ENCODE assay signal across 8 cellular contexts in the genomic region with DNA sequence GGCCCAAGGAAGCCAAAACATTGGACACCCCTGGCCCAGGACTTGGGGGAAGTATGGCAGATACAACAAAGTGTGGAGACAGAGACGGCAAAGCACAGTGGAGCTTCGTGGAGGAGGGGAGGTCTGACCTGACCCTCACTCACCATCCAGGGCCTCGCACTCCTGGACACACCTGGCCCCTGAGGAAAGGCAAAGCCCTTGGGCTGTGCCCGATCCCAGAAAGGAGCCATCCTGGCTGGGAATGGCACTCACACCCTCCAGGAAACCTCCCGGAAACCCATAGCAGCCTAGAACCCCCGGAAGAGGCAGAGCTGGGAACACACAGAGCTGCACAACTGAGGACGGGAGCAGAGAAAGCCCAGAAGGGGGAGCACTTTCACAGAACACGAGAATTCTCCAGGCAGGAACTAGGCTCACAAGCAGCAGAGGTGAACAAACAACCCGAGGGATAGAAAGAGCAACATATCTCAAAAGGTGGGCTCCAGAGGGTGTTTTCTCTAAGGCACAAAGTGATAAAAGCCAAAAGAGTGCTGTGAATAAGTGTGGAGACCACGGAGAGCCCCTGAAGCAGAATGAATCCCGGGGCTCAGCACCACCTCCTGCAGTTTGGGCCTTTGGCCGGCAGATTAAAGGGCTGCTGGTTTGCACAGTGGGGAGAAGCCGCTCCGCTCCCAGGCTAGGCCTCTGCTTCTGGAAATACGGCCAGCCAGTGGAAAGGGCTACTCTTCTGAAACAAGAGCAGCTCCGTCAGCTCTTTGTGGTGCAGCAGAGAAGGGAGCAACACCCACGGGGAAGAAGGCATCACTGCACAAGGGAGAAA.
DNase-seq lines count a peak whose midpoint lies in the region; ATAC-seq and TF ChIP-seq lines count a peak whose summit lies in the region.

No MANE protein-coding gene starts in this region.

- H3K4me3 ChIP-seq in gastrocnemius medialis, result no peak overlapping the region
- no peak overlapping the region for H3K4me3 ChIP-seq in effector memory CD4-positive, alpha-beta T cell (ENCODE audit: insufficient read depth, low read depth, low read length, poor library complexity, severe bottlenecking)

- no peaks in the 10 kb centered on the region for H3K27me3 ChIP-seq in gastrocnemius medialis
- H3K27me3 ChIP-seq in effector memory CD4-positive, alpha-beta T cell (replicated peaks; ENCODE audit: control insufficient read depth, insufficient read depth, low read length, poor library complexity, severe bottlenecking), result no peaks in the 10 kb centered on the region

- TF ChIP-seq POLR2A in gastrocnemius medialis (IDR thresholded peaks at IDR 0.05), result no peak

- peaks cover 0 to 51% of the 10 kb centered on the region in 2 donors for H3K36me3 ChIP-seq in gastrocnemius medialis
- H3K36me3 ChIP-seq in effector memory CD4-positive, alpha-beta T cell (ENCODE audit: control insufficient read depth, insufficient read depth, low read length), result peaks cover 75% of the 10 kb centered on the region

- DNase-seq in stimulated activated naive CD8-positive, alpha-beta T cell treated with anti-CD3 and anti-CD28 coated beads, Interleukin-15, Interleukin-2, amounts not matched to agents 100 U/mL and 50 U/mL, for 24 hours, result peak; percentile 23
- no peak for DNase-seq in stimulated activated naive CD8-positive, alpha-beta T cell treated with anti-CD3 and anti-CD28 coated beads, Interleukin-15, amount 100 ng/mL, for 72 hours
- DNase-seq in NCI-H1930 (lab: John Stamatoyannopoulos, UW) (peak; percentile 49 to 55), astrocyte of the hippocampus (ENCODE audit: low read depth, low spot score) (peak; percentile 77), hypothalamus (lab: John Stamatoyannopoulos, UW) (peak in 38 of 51 donors; percentile 8 to 70 (median 28)), gastrocnemius medialis (peak in 1 of 2 donors; percentile 57)
- DNase-seq in central memory CD4-positive, alpha-beta T cell, result no peak
- no peak for DNase-seq in effector memory CD4-positive, alpha-beta T cell

- in situ Hi-C loops in gastrocnemius medialis (cut with MboI; ENCODE audit: low sequenced_read_pairs in 4 of 4), result loop anchor here in 1 of 4 donors (25.0 kb wide), 1 partner anchor 137 kb away; no protein-coding TSS in a partner anchor

- no peak for ATAC-seq in stimulated activated naive CD8-positive, alpha-beta T cell treated with anti-CD3 and anti-CD28 coated beads, Interleukin-15, Interleukin-2, amounts not matched to agents 100 U/mL and 50 U/mL, for 24 hours
- no peak for ATAC-seq in stimulated activated naive CD8-positive, alpha-beta T cell treated with anti-CD3 and anti-CD28 coated beads, Interleukin-15, amount 100 ng/mL, for 72 hours
- ATAC-seq in gastrocnemius medialis, result peak; percentile 38 to 65

- no peaks in the 10 kb centered on the region for H3K4me1 Mint-ChIP-seq in stimulated activated naive CD8-positive, alpha-beta T cell treated with anti-CD3 and anti-CD28 coated beads, Interleukin-15, amount 100 ng/mL, for 72 hours

- H3K9me3 Mint-ChIP-seq in stimulated activated naive CD8-positive, alpha-beta T cell treated with anti-CD3 and anti-CD28 coated beads, Interleukin-15, amount 100 ng/mL, for 72 hours, result no peaks in the 10 kb centered on the region

- H3K27ac ChIP-seq in gastrocnemius medialis, result peak overlapping the region; percentile 47 to 70 (median 60)
- no peak overlapping the region for H3K27ac ChIP-seq in effector memory CD4-positive, alpha-beta T cell (ENCODE audit: insufficient read depth, low read length, poor library complexity, severe bottlenecking)

- no peak overlapping the region for H3K4me3 Mint-ChIP-seq in stimulated activated naive CD8-positive, alpha-beta T cell treated with anti-CD3 and anti-CD28 coated beads, Interleukin-15, amount 100 ng/mL, for 72 hours

- H3K27ac Mint-ChIP-seq in stimulated activated naive CD8-positive, alpha-beta T cell treated with anti-CD3 and anti-CD28 coated beads, Interleukin-15, amount 100 ng/mL, for 72 hours, result peak overlapping the region in 1 of 2 donors; percentile 88

- intact Hi-C loops in gastrocnemius medialis (cut with DNase I; ENCODE audit: low total_unique reads), result loop anchor here (1.0 kb wide), 1 partner anchor 146 kb away; no protein-coding TSS in a partner anchor

- H3K4me1 ChIP-seq in gastrocnemius medialis, result peaks cover 7 to 19% of the 10 kb centered on the region in 2 donors
- no peaks in the 10 kb centered on the region for H3K4me1 ChIP-seq in effector memory CD4-positive, alpha-beta T cell (ENCODE audit: control insufficient read depth, insufficient read depth, low read length, poor library complexity, severe bottlenecking)

- peak; percentile 30 to 71 (median 49) for TF ChIP-seq CTCF in gastrocnemius medialis (IDR thresholded peaks at IDR 0.05 in 4 of 5, conservative IDR thresholded peaks at IDR 0.05 in 1 of 5)

- no peaks in the 10 kb centered on the region for H3K27me3 Mint-ChIP-seq in stimulated activated naive CD8-positive, alpha-beta T cell treated with anti-CD3 and anti-CD28 coated beads, Interleukin-15, amount 100 ng/mL, for 72 hours

- H3K9me3 ChIP-seq in gastrocnemius medialis, result no peaks in the 10 kb centered on the region
- no peaks in the 10 kb centered on the region for H3K9me3 ChIP-seq in effector memory CD4-positive, alpha-beta T cell (ENCODE audit: control insufficient read depth, low read length)

Comparison
In these comparisons a context has a peak if more than half of its experiments do, and no peak if none do; other contexts are left out.
1. DNase-seq: peak in stimulated activated naive CD8-positive, alpha-beta T cell treated with anti-CD3 and anti-CD28 coated beads, Interleukin-15, Interleukin-2, amounts not matched to agents 100 U/mL and 50 U/mL, for 24 hours (single experiment), NCI-H1930 (2 of 2), astrocyte of the hippocampus (single experiment) and hypothalamus (38 of 51); none in stimulated activated naive CD8-positive, alpha-beta T cell treated with anti-CD3 and anti-CD28 coated beads, Interleukin-15, amount 100 ng/mL, for 72 hours (0 of 2), central memory CD4-positive, alpha-beta T cell (single experiment) and effector memory CD4-positive, alpha-beta T cell (0 of 3).
2. ATAC-seq: peak in gastrocnemius medialis (2 of 2); none in stimulated activated naive CD8-positive, alpha-beta T cell treated with anti-CD3 and anti-CD28 coated beads, Interleukin-15, Interleukin-2, amounts not matched to agents 100 U/mL and 50 U/mL, for 24 hours (single experiment) and stimulated activated naive CD8-positive, alpha-beta T cell treated with anti-CD3 and anti-CD28 coated beads, Interleukin-15, amount 100 ng/mL, for 72 hours (single experiment).